In the genomic region with DNA sequence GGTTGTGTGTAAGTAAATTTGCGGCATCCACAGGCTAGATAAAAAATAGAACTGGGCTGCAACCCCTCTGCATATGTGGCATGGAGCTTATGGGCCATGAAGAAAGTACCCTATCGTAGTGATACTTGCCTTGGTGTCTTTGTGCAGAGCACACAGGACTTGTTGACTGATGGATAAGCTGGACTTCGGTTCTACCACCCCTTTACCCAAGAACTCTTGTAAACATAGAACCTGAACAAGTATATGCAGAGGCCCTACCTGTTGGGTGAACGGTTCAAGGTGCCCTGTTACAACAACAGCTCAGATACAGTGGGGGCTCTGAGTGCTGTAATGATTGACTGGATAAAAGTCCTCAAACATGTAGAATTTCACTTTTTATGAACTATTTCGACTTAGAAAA, we compare ENCODE assay signal across 29 cellular contexts.
"Had no signal": no experiment of that assay in that cellular context is flagged by ENCODE, and none has a peak within 500 bp of the region (broad histone marks: within the 10 kb centered on the region; RNA-seq: fewer than 3 reads in every experiment).

No MANE protein-coding gene starts in this region.

- H3K9me3 ChIP-seq: colonic mucosa, esophagus muscularis mucosa, esophagus squamous epithelium, gastrocnemius medialis, gastroesophageal sphincter, heart left ventricle, heart right ventricle had no signal

- H3K4me3 ChIP-seq: colonic mucosa, coronary artery, dorsolateral prefrontal cortex, esophagus muscularis mucosa, esophagus squamous epithelium, gastrocnemius medialis, gastroesophageal sphincter, heart left ventricle, heart right ventricle had no signal

- H3K27ac ChIP-seq: colonic mucosa, coronary artery, dorsolateral prefrontal cortex, epithelial cell of prostate, esophagus muscularis mucosa, esophagus squamous epithelium, foreskin keratinocyte, gastrocnemius medialis, gastroesophageal sphincter, heart left ventricle, heart right ventricle had no signal

- H3K27me3 ChIP-seq: colonic mucosa, dorsolateral prefrontal cortex, esophagus muscularis mucosa, foreskin keratinocyte, gastrocnemius medialis, gastroesophageal sphincter, heart left ventricle had no signal

- H3K27ac Mint-ChIP-seq: dendritic cell treated with granulocyte-macrophage colony-stimulating factor and Interleukin-4, amounts not matched to agents 40 ng/mL and 50 ng/mL, for 4 days; effector memory CD8-positive, alpha-beta T cell; endodermal cell had no signal

- DNase-seq: colonic mucosa; cortex of kidney; dermis blood vessel endothelial cell; dorsolateral prefrontal cortex; effector CD4-positive, alpha-beta T cell; effector CD8-positive, alpha-beta T cell; effector memory CD4-positive, alpha-beta T cell; effector memory CD8-positive, alpha-beta T cell; endodermal cell; erythroblast; esophagus squamous epithelium; foreskin fibroblast; foreskin keratinocyte; foreskin melanocyte; gastrocnemius medialis; glutamatergic neuron; head of caudate nucleus; heart left ventricle; heart right ventricle had no signal

- H3K4me3 Mint-ChIP-seq: dendritic cell treated with granulocyte-macrophage colony-stimulating factor and Interleukin-4, amounts not matched to agents 40 ng/mL and 50 ng/mL, for 4 days; effector memory CD8-positive, alpha-beta T cell; endodermal cell had no signal

- H3K9me3 Mint-ChIP-seq: dendritic cell treated with granulocyte-macrophage colony-stimulating factor and Interleukin-4, amounts not matched to agents 40 ng/mL and 50 ng/mL, for 4 days; effector memory CD8-positive, alpha-beta T cell; endodermal cell had no signal

- H3K36me3 ChIP-seq: colonic mucosa, esophagus muscularis mucosa, esophagus squamous epithelium, gastrocnemius medialis, gastroesophageal sphincter, heart left ventricle, heart right ventricle had no signal

- H3K4me1 ChIP-seq: colonic mucosa, foreskin keratinocyte had no signal

- ATAC-seq: effector memory CD8-positive, alpha-beta T cell; esophagus mucosa; foreskin keratinocyte; gastrocnemius medialis; gastroesophageal sphincter; heart left ventricle; heart right ventricle had no signal

- FAIRE-seq: colon, endometrium, endothelial cell of umbilical vein, frontal cortex had no signal
